Comparison of ENCODE assay signal across 8 cellular contexts in the genomic region with DNA sequence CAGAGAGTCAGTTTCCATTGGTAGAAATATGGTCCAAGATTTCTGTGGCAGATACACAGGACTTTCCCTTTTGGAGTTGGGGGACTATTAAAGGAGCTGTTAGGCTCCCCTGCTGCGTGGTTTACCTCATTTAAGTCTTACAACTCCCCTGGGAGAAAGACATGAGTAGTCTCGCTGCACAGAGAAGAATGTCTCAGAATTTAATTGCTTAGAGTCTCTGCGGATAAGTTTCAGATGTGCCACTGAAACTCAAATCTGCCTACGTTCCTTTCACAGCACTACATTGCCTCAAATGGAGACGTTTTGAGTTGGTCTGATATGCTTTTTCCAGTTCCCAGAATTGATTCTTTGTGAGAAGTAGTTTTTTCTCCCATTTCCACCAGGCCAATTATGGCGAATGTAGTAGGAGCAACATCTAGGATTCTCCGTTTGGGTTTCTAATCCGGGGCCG. TPM values are rescaled to one million over a fixed set of nuclear protein-coding genes. Genes with fewer than 3 reads are reported as not detected.
A peak's percentile ranks its signal among the peaks of the same experiment; 100 is the strongest.
DNase-seq lines count a peak whose midpoint lies in the region; ATAC-seq and TF ChIP-seq lines count a peak whose summit lies in the region.

No MANE protein-coding gene starts in this region.

- H3K9me3 Mint-ChIP-seq in activated CD4-positive, alpha-beta memory T cell treated with anti-CD3 and anti-CD28 coated beads for 36 hours = no peaks in the 10 kb centered on the region
- no peaks in the 10 kb centered on the region for H3K9me3 Mint-ChIP-seq in activated CD4-positive, alpha-beta memory T cell treated with anti-CD3 and anti-CD28 coated beads, Interleukin-2, amount 10 ng/mL, durations not matched to agents 7 days and 5 days
- no peaks in the 10 kb centered on the region for H3K9me3 Mint-ChIP-seq in activated CD8-positive, alpha-beta T cell treated with anti-CD3 and anti-CD28 coated beads for 36 hours
- peaks cover 0 to 11% (median 0%) of the 10 kb centered on the region in 11 donors for H3K9me3 Mint-ChIP-seq in naive thymus-derived CD4-positive, alpha-beta T cell

- ATAC-seq in HG02885 (IDR thresholded peaks at IDR 0.05; ENCODE audit: poor library complexity, unreplicated experiment) (peak; percentile 58), left colon (no peak)
- no peak for ATAC-seq in activated CD8-positive, alpha-beta T cell treated with anti-CD3 and anti-CD28 coated beads for 36 hours
- ATAC-seq in naive thymus-derived CD4-positive, alpha-beta T cell = no peak

- no peak overlapping the region for H3K4me3 ChIP-seq in naive thymus-derived CD4-positive, alpha-beta T cell (ENCODE audit: low read length)

- intact Hi-C loops in activated CD4-positive, alpha-beta memory T cell treated with anti-CD3 and anti-CD28 coated beads for 36 hours (cut with micrococcal nuclease) = no loop called here
- intact Hi-C loops in activated CD8-positive, alpha-beta T cell treated with anti-CD3 and anti-CD28 coated beads for 36 hours (cut with micrococcal nuclease) = no loop called here
- intact Hi-C loops in naive thymus-derived CD4-positive, alpha-beta T cell (cut with micrococcal nuclease) = loop anchor here in 1 of 2 donors (5.0 kb wide), 1 partner anchor 559 kb away; no protein-coding TSS in a partner anchor
- intact Hi-C loops in left colon (cut with DNase I, micrococcal nuclease) = no loop called here

- H3K27me3 Mint-ChIP-seq in activated CD4-positive, alpha-beta memory T cell treated with anti-CD3 and anti-CD28 coated beads for 36 hours = peaks cover 53% of the 10 kb centered on the region
- H3K27me3 Mint-ChIP-seq in activated CD4-positive, alpha-beta memory T cell treated with anti-CD3 and anti-CD28 coated beads, Interleukin-2, amount 10 ng/mL, durations not matched to agents 7 days and 5 days = peaks cover 47% of the 10 kb centered on the region
- H3K27me3 Mint-ChIP-seq in activated CD8-positive, alpha-beta T cell treated with anti-CD3 and anti-CD28 coated beads for 36 hours = peaks cover 58% of the 10 kb centered on the region
- peaks cover 56 to 69% (median 65%) of the 10 kb centered on the region in 5 donors for H3K27me3 Mint-ChIP-seq in naive thymus-derived CD4-positive, alpha-beta T cell

- peaks cover 13% of the 10 kb centered on the region for H3K4me1 Mint-ChIP-seq in activated CD4-positive, alpha-beta memory T cell treated with anti-CD3 and anti-CD28 coated beads for 36 hours (ENCODE audit: low read depth)
- peaks cover 6% of the 10 kb centered on the region for H3K4me1 Mint-ChIP-seq in activated CD4-positive, alpha-beta memory T cell treated with anti-CD3 and anti-CD28 coated beads, Interleukin-2, amount 10 ng/mL, durations not matched to agents 7 days and 5 days
- H3K4me1 Mint-ChIP-seq in activated CD8-positive, alpha-beta T cell treated with anti-CD3 and anti-CD28 coated beads for 36 hours (ENCODE audit: low read depth) = peaks cover 5% of the 10 kb centered on the region
- peaks cover 0 to 17% (median 8%) of the 10 kb centered on the region in 7 donors for H3K4me1 Mint-ChIP-seq in naive thymus-derived CD4-positive, alpha-beta T cell

- H3K4me3 Mint-ChIP-seq in activated CD4-positive, alpha-beta memory T cell treated with anti-CD3 and anti-CD28 coated beads for 36 hours = peak overlapping the region; percentile 60
- H3K4me3 Mint-ChIP-seq in activated CD4-positive, alpha-beta memory T cell treated with anti-CD3 and anti-CD28 coated beads, Interleukin-2, amount 10 ng/mL, durations not matched to agents 7 days and 5 days = no peak overlapping the region
- H3K4me3 Mint-ChIP-seq in activated CD8-positive, alpha-beta T cell treated with anti-CD3 and anti-CD28 coated beads for 36 hours = peak overlapping the region; percentile 57
- peak overlapping the region; percentile 60 to 85 (median 70) for H3K4me3 Mint-ChIP-seq in naive thymus-derived CD4-positive, alpha-beta T cell

- H3K36me3 Mint-ChIP-seq in activated CD4-positive, alpha-beta memory T cell treated with anti-CD3 and anti-CD28 coated beads for 36 hours = no peaks in the 10 kb centered on the region
- H3K36me3 Mint-ChIP-seq in activated CD4-positive, alpha-beta memory T cell treated with anti-CD3 and anti-CD28 coated beads, Interleukin-2, amount 10 ng/mL, durations not matched to agents 7 days and 5 days (ENCODE audit: low read depth) = no peaks in the 10 kb centered on the region
- H3K36me3 Mint-ChIP-seq in activated CD8-positive, alpha-beta T cell treated with anti-CD3 and anti-CD28 coated beads for 36 hours (ENCODE audit: low read depth) = no peaks in the 10 kb centered on the region
- H3K36me3 Mint-ChIP-seq in naive thymus-derived CD4-positive, alpha-beta T cell = peaks cover 0 to 4% (median 0%) of the 10 kb centered on the region in 5 donors

- no peak for DNase-seq in activated CD4-positive, alpha-beta memory T cell treated with anti-CD3 and anti-CD28 coated beads for 36 hours
- DNase-seq in activated CD4-positive, alpha-beta memory T cell treated with anti-CD3 and anti-CD28 coated beads, Interleukin-2, amount 10 ng/mL, durations not matched to agents 7 days and 5 days = no peak
- DNase-seq in activated CD8-positive, alpha-beta T cell treated with anti-CD3 and anti-CD28 coated beads for 36 hours = no peak
- DNase-seq in naive thymus-derived CD4-positive, alpha-beta T cell = no peak
- DNase-seq in globus pallidus (ENCODE audit: low spot score) (no peak), left colon (no peak), NCI-H226 (no peak)

- H3K36me3 ChIP-seq in naive thymus-derived CD4-positive, alpha-beta T cell (ENCODE audit: control insufficient read depth in 2 of 3, insufficient read depth in 3 of 3, low read length in 3 of 3) = no peaks in the 10 kb centered on the region

- H3K4me1 ChIP-seq in naive thymus-derived CD4-positive, alpha-beta T cell (ENCODE audit: control insufficient read depth in 2 of 2, insufficient read depth in 2 of 2, low read length in 2 of 2) = no peaks in the 10 kb centered on the region

- no peaks in the 10 kb centered on the region for H3K9me3 ChIP-seq in naive thymus-derived CD4-positive, alpha-beta T cell (ENCODE audit: control insufficient read depth in 2 of 3, low read length in 3 of 3)

- TF ChIP-seq CTCF in activated CD8-positive, alpha-beta T cell treated with anti-CD3 and anti-CD28 coated beads for 36 hours (IDR thresholded peaks at IDR 0.05) = no peak

- POLR2A ChIA-PET in activated CD4-positive, alpha-beta memory T cell treated with anti-CD3 and anti-CD28 coated beads for 36 hours (lab: Charles Lee) = no interaction called here
- POLR2A ChIA-PET in activated CD4-positive, alpha-beta memory T cell treated with anti-CD3 and anti-CD28 coated beads, Interleukin-2, amount 10 ng/mL, durations not matched to agents 7 days and 5 days (lab: Charles Lee) = no interaction called here
- POLR2A ChIA-PET in activated CD8-positive, alpha-beta T cell treated with anti-CD3 and anti-CD28 coated beads for 36 hours (lab: Charles Lee) = no interaction called here
- POLR2A ChIA-PET in naive thymus-derived CD4-positive, alpha-beta T cell (lab: Charles Lee) = no interaction called here

- CTCF ChIA-PET in activated CD4-positive, alpha-beta memory T cell treated with anti-CD3 and anti-CD28 coated beads for 36 hours (lab: Charles Lee) = no interaction called here
- CTCF ChIA-PET in activated CD4-positive, alpha-beta memory T cell treated with anti-CD3 and anti-CD28 coated beads, Interleukin-2, amount 10 ng/mL, durations not matched to agents 7 days and 5 days (lab: Charles Lee) = no interaction called here
- CTCF ChIA-PET in activated CD8-positive, alpha-beta T cell treated with anti-CD3 and anti-CD28 coated beads for 36 hours (lab: Charles Lee) = interaction anchor here (1.1 kb wide), 1 partner anchor 69 kb away, joined by 4 read pairs; no protein-coding TSS in a partner anchor
- CTCF ChIA-PET in naive thymus-derived CD4-positive, alpha-beta T cell (lab: Charles Lee) = no interaction called here

- no peak overlapping the region for H3K27ac ChIP-seq in naive thymus-derived CD4-positive, alpha-beta T cell (ENCODE audit: low read depth, low read length)

- H3K27me3 ChIP-seq in naive thymus-derived CD4-positive, alpha-beta T cell (ENCODE audit: control insufficient read depth in 2 of 2, insufficient read depth in 2 of 2, low read length in 2 of 2) = peaks cover 0 to 6% of the 10 kb centered on the region in 2 donors

- no peak overlapping the region for H3K27ac Mint-ChIP-seq in activated CD4-positive, alpha-beta memory T cell treated with anti-CD3 and anti-CD28 coated beads for 36 hours
- no peak overlapping the region for H3K27ac Mint-ChIP-seq in activated CD4-positive, alpha-beta memory T cell treated with anti-CD3 and anti-CD28 coated beads, Interleukin-2, amount 10 ng/mL, durations not matched to agents 7 days and 5 days
- H3K27ac Mint-ChIP-seq in activated CD8-positive, alpha-beta T cell treated with anti-CD3 and anti-CD28 coated beads for 36 hours = no peak overlapping the region
- no peak overlapping the region for H3K27ac Mint-ChIP-seq in naive thymus-derived CD4-positive, alpha-beta T cell

RNA-seq across cellular contexts. Expression of a gene that starts 0.6 kb away (rescaled TPM):
- total RNA-seq in activated CD4-positive, alpha-beta memory T cell treated with anti-CD3 and anti-CD28 coated beads for 36 hours = under 1 TPM; 0.14 to 0.19 TPM
- total RNA-seq in activated CD4-positive, alpha-beta memory T cell treated with anti-CD3 and anti-CD28 coated beads, Interleukin-2, amount 10 ng/mL, durations not matched to agents 7 days and 5 days = under 1 TPM in 1 of 2 experiments, not detected in 1; 0.05 TPM
- total RNA-seq in activated CD8-positive, alpha-beta T cell treated with anti-CD3 and anti-CD28 coated beads for 36 hours = under 1 TPM; 0.09 TPM
- total RNA-seq in naive thymus-derived CD4-positive, alpha-beta T cell = not detected
- polyA plus RNA-seq in naive thymus-derived CD4-positive, alpha-beta T cell = not detected
- under 1 TPM; 0.37 to 0.84 TPM for total RNA-seq in left colon
